In genomic region chr2:190578158-190579057, GRCh38 we compare ENCODE assay signal across 9 cellular contexts. TPM values are rescaled to one million over a fixed set of nuclear protein-coding genes. Genes with fewer than 3 reads are reported as not detected.
DNase-seq lines count a peak whose midpoint lies in the region; ATAC-seq and TF ChIP-seq lines count a peak whose summit lies in the region.
"Had no signal": no experiment of that assay in that cellular context is flagged by ENCODE, and none has a peak within 500 bp of the region (broad histone marks: within the 10 kb centered on the region; RNA-seq: fewer than 3 reads in every experiment).

No MANE protein-coding gene starts in this region.

- H3K4me3 Mint-ChIP-seq in progenitor cell of endocrine pancreas (ENCODE audit: low read depth), result peak overlapping the region; percentile 11

- H3K27ac ChIP-seq in esophagus muscularis mucosa (replicated peaks in 1 of 4), result peak overlapping the region; percentile 39 to 70 (median 45)
- H3K27ac ChIP-seq: BLaER1 had no signal

- intact Hi-C loops in esophagus muscularis mucosa (cut with DNase I), result no loop called here

- H3K9me3 Mint-ChIP-seq in progenitor cell of endocrine pancreas (ENCODE audit: low read depth), result no peaks in the 10 kb centered on the region

- DNase-seq in NCI-H82 (lab: John Stamatoyannopoulos, UW), result peak; percentile 22
- DNase-seq in NCI-H82 treated with DMSO at 0.1 percent for 48 hours (lab: John Stamatoyannopoulos, UW; ENCODE audit: unreplicated experiment), result no peak
- DNase-seq in NCI-H774 (lab: John Stamatoyannopoulos, UW), result peak; percentile 37
- DNase-seq in esophagus muscularis mucosa (ENCODE audit: extremely low spot score), result no peak
- no peak for DNase-seq in progenitor cell of endocrine pancreas (ENCODE audit: low spot score, unreplicated experiment)
- no peak for DNase-seq in DMS53 (lab: John Stamatoyannopoulos, UW)
- no peak for DNase-seq in iPS-NIHi11 (ENCODE audit: low spot score)

- no peaks in the 10 kb centered on the region for H3K36me3 ChIP-seq in esophagus muscularis mucosa
- H3K36me3 ChIP-seq: BLaER1 had no signal

- no peaks in the 10 kb centered on the region for H3K36me3 Mint-ChIP-seq in progenitor cell of endocrine pancreas (ENCODE audit: insufficient read depth)

- no peak for ATAC-seq in GM19455 (IDR thresholded peaks at IDR 0.05; ENCODE audit: unreplicated experiment)

- TF ChIP-seq EP300 in esophagus muscularis mucosa (IDR thresholded peaks at IDR 0.05), result no peak

- no peak overlapping the region for H3K4me3 ChIP-seq in esophagus muscularis mucosa
- H3K4me3 ChIP-seq: BLaER1 had no signal

- no peaks in the 10 kb centered on the region for H3K27me3 ChIP-seq in esophagus muscularis mucosa
- H3K27me3 ChIP-seq: BLaER1 had no signal

- no peaks in the 10 kb centered on the region for H3K9me3 ChIP-seq in esophagus muscularis mucosa
- H3K9me3 ChIP-seq: BLaER1 had no signal

- TF ChIP-seq CTCF in esophagus muscularis mucosa (IDR thresholded peaks at IDR 0.05) (no peak), progenitor cell of endocrine pancreas (IDR thresholded peaks at IDR 0.05; ENCODE audit: unreplicated experiment) (no peak)

- WGBS in esophagus muscularis mucosa, result 18% methylated on average over 6 of the region's 6 CpGs

- no peaks in the 10 kb centered on the region for H3K27me3 Mint-ChIP-seq in progenitor cell of endocrine pancreas

- peaks cover 18% of the 10 kb centered on the region for H3K4me1 Mint-ChIP-seq in progenitor cell of endocrine pancreas (ENCODE audit: low read depth)

- no peak for TF ChIP-seq POLR2A in esophagus muscularis mucosa (IDR thresholded peaks at IDR 0.05; ENCODE audit: low read depth)

- H3K27ac Mint-ChIP-seq in progenitor cell of endocrine pancreas, result peak overlapping the region; percentile 80

- H3K4me1 ChIP-seq in esophagus muscularis mucosa, result peaks cover 23 to 55% (median 47%) of the 10 kb centered on the region in 4 donors

RNA-seq across cellular contexts. Expression of gene NEMP2, which starts 43.9 kb away (rescaled TPM):
- 1 to 10 TPM; 2.5 to 5.7 (median 4.3) TPM for total RNA-seq in esophagus muscularis mucosa
- total RNA-seq in progenitor cell of endocrine pancreas, result 10.2 and 13.9 TPM in 2 replicates

Comparison
In these comparisons a context has a peak if more than half of its experiments do, and no peak if none do; other contexts are left out.
1. DNase-seq: peak in NCI-H82 (single experiment) and NCI-H774 (single experiment); none in NCI-H82 treated with DMSO at 0.1 percent for 48 hours (single experiment), esophagus muscularis mucosa (single experiment), progenitor cell of endocrine pancreas (single experiment), DMS53 (single experiment) and iPS-NIHi11 (single experiment).